In the genomic region with DNA sequence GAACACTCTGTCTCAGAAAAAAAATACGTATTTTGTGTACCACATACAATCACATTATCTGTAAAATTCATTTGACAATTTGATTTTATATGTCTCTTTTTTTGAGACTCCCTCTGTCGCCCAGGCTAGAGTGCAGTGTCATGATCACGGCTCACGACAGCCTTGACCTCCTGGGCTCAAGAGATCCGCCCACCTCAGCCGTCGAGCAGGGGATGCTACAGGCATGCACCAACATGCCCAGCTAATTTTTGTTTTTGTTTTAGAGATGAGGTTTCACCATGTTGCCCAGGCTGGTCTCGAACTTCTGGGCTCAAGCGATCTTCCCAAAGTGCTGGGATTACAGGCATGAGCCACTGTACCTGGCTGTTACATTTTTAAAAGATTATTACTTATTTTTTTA, we compare ENCODE assay signal across 20 cellular contexts.
"Had no signal": no experiment of that assay in that cellular context is flagged by ENCODE, and none has a peak within 500 bp of the region (broad histone marks: within the 10 kb centered on the region; RNA-seq: fewer than 3 reads in every experiment).

No MANE protein-coding gene starts in this region.

- H3K79me2 ChIP-seq: parathyroid adenoma had no signal

- H3K4me1 ChIP-seq: esophagus squamous epithelium, left lung, parathyroid adenoma, tibial nerve had no signal

- H3K9ac ChIP-seq: parathyroid adenoma had no signal

- H3K27me3 Mint-ChIP-seq: activated CD4-positive, alpha-beta memory T cell treated with anti-CD3 and anti-CD28 coated beads, Interleukin-2, amount 10 ng/mL, durations not matched to agents 7 days and 5 days; naive thymus-derived CD4-positive, alpha-beta T cell; stimulated activated naive B cell treated with anti-CD40 and anti-IgM and Interleukin-4, amounts not matched to agents 10 μg/mL and 1 μg/mL and 100 μg/mL, for 72 hours had no signal

- H3K27ac ChIP-seq: coronary artery, esophagus squamous epithelium, left lung, neutrophil, parathyroid adenoma, tibial nerve had no signal

- H3K4me3 ChIP-seq: coronary artery, esophagus squamous epithelium, left lung, mucosa of descending colon, tibial nerve had no signal

- H2AFZ ChIP-seq: parathyroid adenoma had no signal

- H3K4me1 Mint-ChIP-seq: activated CD4-positive, alpha-beta memory T cell treated with anti-CD3 and anti-CD28 coated beads, Interleukin-2, amount 10 ng/mL, durations not matched to agents 7 days and 5 days; naive thymus-derived CD4-positive, alpha-beta T cell; stimulated activated naive B cell treated with anti-CD40 and anti-IgM and Interleukin-4, amounts not matched to agents 10 μg/mL and 1 μg/mL and 100 μg/mL, for 72 hours had no signal

- FAIRE-seq: kidney had no signal

- DNase-seq: activated CD4-positive, alpha-beta memory T cell treated with anti-CD3 and anti-CD28 coated beads, Interleukin-2, amount 10 ng/mL, durations not matched to agents 7 days and 5 days; activated CD4-positive, alpha-beta T cell treated with anti-CD3 and anti-CD28 coated beads for 4 hours; activated effector memory CD4-positive, alpha-beta T cell treated with Interleukin-2 at 50 U/mL for 16 hours; activated T-cell treated with anti-CD3 and anti-CD28 coated beads, Interleukin-2, amount 50 U/mL, for 4 hours; central memory CD4-positive, alpha-beta T cell; effector CD4-positive, alpha-beta T cell; esophagus squamous epithelium; hippocampal formation; kidney; left lung; mucosa of descending colon; naive thymus-derived CD4-positive, alpha-beta T cell; retina; stimulated activated CD4-positive, alpha-beta T cell treated with anti-CD3 and anti-CD28 coated beads, Interleukin-2, amount 100 ng/mL, for 48 hours; stimulated activated naive B cell treated with anti-CD40 and anti-IgM and Interleukin-4, amounts not matched to agents 10 μg/mL and 1 μg/mL and 100 μg/mL, for 72 hours had no signal

- ATAC-seq: activated naive CD4-positive, alpha-beta T cell treated with anti-CD3 and anti-CD28 coated beads, Interleukin-2, amount 50 U/mL, for 72 hours; activated T-cell treated with anti-CD3 and anti-CD28 coated beads, Interleukin-2, amount 50 U/mL, for 4 hours; left lung; mucosa of descending colon; naive thymus-derived CD4-positive, alpha-beta T cell; stimulated activated naive B cell treated with anti-CD40 and anti-IgM and Interleukin-4, amounts not matched to agents 10 μg/mL and 1 μg/mL and 100 μg/mL, for 72 hours had no signal

- H3K27ac Mint-ChIP-seq: activated CD4-positive, alpha-beta memory T cell treated with anti-CD3 and anti-CD28 coated beads, Interleukin-2, amount 10 ng/mL, durations not matched to agents 7 days and 5 days; activated naive CD4-positive, alpha-beta T cell treated with anti-CD3 and anti-CD28 coated beads, Interleukin-2, amount 50 U/mL, for 72 hours; naive thymus-derived CD4-positive, alpha-beta T cell; stimulated activated naive B cell treated with anti-CD40 and anti-IgM and Interleukin-4, amounts not matched to agents 10 μg/mL and 1 μg/mL and 100 μg/mL, for 72 hours had no signal

- H3K27me3 ChIP-seq: esophagus squamous epithelium, left lung, neutrophil, tibial nerve had no signal

- H3K4me3 Mint-ChIP-seq: activated CD4-positive, alpha-beta memory T cell treated with anti-CD3 and anti-CD28 coated beads, Interleukin-2, amount 10 ng/mL, durations not matched to agents 7 days and 5 days; activated T-cell treated with anti-CD3 and anti-CD28 coated beads, Interleukin-2, amount 50 U/mL, for 4 hours; naive thymus-derived CD4-positive, alpha-beta T cell; stimulated activated naive B cell treated with anti-CD40 and anti-IgM and Interleukin-4, amounts not matched to agents 10 μg/mL and 1 μg/mL and 100 μg/mL, for 72 hours had no signal

- H3K9me3 Mint-ChIP-seq: activated CD4-positive, alpha-beta memory T cell treated with anti-CD3 and anti-CD28 coated beads, Interleukin-2, amount 10 ng/mL, durations not matched to agents 7 days and 5 days; activated naive CD4-positive, alpha-beta T cell treated with anti-CD3 and anti-CD28 coated beads, Interleukin-2, amount 50 U/mL, for 72 hours; activated T-cell treated with anti-CD3 and anti-CD28 coated beads, Interleukin-2, amount 50 U/mL, for 4 hours; naive thymus-derived CD4-positive, alpha-beta T cell had no signal

- H3K9me3 ChIP-seq: esophagus squamous epithelium, left lung, mucosa of descending colon, neutrophil, tibial nerve had no signal
